24 cellular contexts compared by ENCODE assay signal in the genomic region with DNA sequence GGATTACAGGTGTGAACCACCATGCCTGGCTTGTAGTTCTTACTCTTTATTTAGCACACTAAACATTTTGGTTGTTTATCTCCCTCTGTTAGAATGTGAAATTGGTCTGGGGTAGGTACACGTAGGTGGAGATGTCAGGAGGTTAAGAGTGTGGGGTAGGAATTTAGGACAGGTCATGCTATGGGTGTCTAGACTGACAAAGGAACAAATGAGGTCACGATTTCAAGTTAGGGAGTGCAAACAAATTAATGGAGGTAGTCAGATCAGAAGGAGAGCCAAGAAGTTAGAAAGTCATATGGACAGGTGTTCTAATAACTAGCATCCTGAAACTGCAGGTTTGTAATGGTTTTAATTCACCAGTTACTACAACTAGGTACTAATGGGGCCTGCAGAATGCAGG. TPM values are rescaled to one million over a fixed set of nuclear protein-coding genes. Genes with fewer than 3 reads are reported as not detected.
DNase-seq lines count a peak whose midpoint lies in the region; ATAC-seq and TF ChIP-seq lines count a peak whose summit lies in the region.
"Had no signal": no experiment of that assay in that cellular context is flagged by ENCODE, and none has a peak within 500 bp of the region (broad histone marks: within the 10 kb centered on the region; RNA-seq: fewer than 3 reads in every experiment).

No MANE protein-coding gene starts in this region.

- no peak overlapping the region for H3K4me3 Mint-ChIP-seq in activated CD4-positive, alpha-beta T cell treated with anti-CD3 and anti-CD28 coated beads for 36 hours
- H3K4me3 Mint-ChIP-seq in activated T-helper 1 cell treated with anti-CD3 and anti-CD28 coated beads, Interleukin-12 subunit alpha, Interleukin-12 subunit beta, Interleukin-2, Interleukin-4 antibody, amounts not matched to agents 30 ng/mL and 10 ng/mL and 1 ng/mL, durations not matched to agents 14 hours and 24 hours and 36 hours = no peak overlapping the region
- peak overlapping the region; percentile 21 for H3K4me3 Mint-ChIP-seq in natural killer cell treated with Interleukin-12 subunit alpha and Interleukin-12 subunit beta and Interleukin-15 and Interleukin-18, amount 100 ng/mL, for 72 hours
- H3K4me3 Mint-ChIP-seq in neural progenitor cell = no peak overlapping the region
- H3K4me3 Mint-ChIP-seq: activated CD4-positive, alpha-beta memory T cell treated with anti-CD3 and anti-CD28 coated beads for 36 hours had no signal

- no peak for DNase-seq in activated CD4-positive, alpha-beta T cell treated with anti-CD3 and anti-CD28 coated beads for 36 hours
- DNase-seq in activated CD4-positive, alpha-beta T cell treated with anti-CD3 and anti-CD28 coated beads, Interleukin-2, amount 50 U/mL, for 48 hours = no peak
- DNase-seq in activated T-helper 1 cell treated with anti-CD3 and anti-CD28 coated beads, Interleukin-12 subunit alpha, Interleukin-12 subunit beta, Interleukin-2, Interleukin-4 antibody, amounts not matched to agents 30 ng/mL and 10 ng/mL and 1 ng/mL, durations not matched to agents 14 hours and 24 hours and 36 hours (ENCODE audit: low spot score) = no peak
- no peak for DNase-seq in natural killer cell treated with Interleukin-12 subunit alpha and Interleukin-12 subunit beta and Interleukin-15 and Interleukin-18, amount 100 ng/mL, for 72 hours (ENCODE audit: low spot score)
- no peak for DNase-seq in neural progenitor cell (ENCODE audit: low spot score)
- no peak for DNase-seq in GM20000 (ENCODE audit: low spot score)
- DNase-seq in NCI-H146 treated with DMSO at 0.1 percent for 48 hours (lab: John Stamatoyannopoulos, UW; ENCODE audit: unreplicated experiment) = no peak
- DNase-seq: activated CD4-positive, alpha-beta memory T cell treated with anti-CD3 and anti-CD28 coated beads for 36 hours; activated CD4-positive, CD25-positive, alpha-beta regulatory T cell; activated naive CD4-positive, alpha-beta T cell treated with anti-CD3 and anti-CD28 coated beads, Interleukin-2, amount 50 U/mL, for 16 hours; central memory CD4-positive, alpha-beta T cell; GDM1; islet precursor cell; KBM-7; NCI-H1694; NCI-H2171 treated with DMSO at 0.1 percent for 48 hours; NCI-H524; NK-92 treated with Interleukin-12 subunit alpha and Interleukin-12 subunit beta, amount 100 ng/mL, for 24 hours; SHP77 treated with DMSO at 0.1 percent for 48 hours; stimulated activated CD4-positive, alpha-beta T cell treated with anti-CD3 and anti-CD28 coated beads, Interleukin-15, amount 100 ng/mL, for 24 hours; upper lobe of right lung had no signal

- no peaks in the 10 kb centered on the region for H3K36me3 ChIP-seq in neural progenitor cell

- TF ChIP-seq CTCF in neural progenitor cell (IDR thresholded peaks at IDR 0.05) = no peak
- TF ChIP-seq CTCF in GM20000 (IDR thresholded peaks at IDR 0.05; ENCODE audit: extremely low read depth, missing control alignments) = no peak

- H3K27me3 Mint-ChIP-seq in activated CD4-positive, alpha-beta T cell treated with anti-CD3 and anti-CD28 coated beads for 36 hours = no peaks in the 10 kb centered on the region
- H3K27me3 Mint-ChIP-seq in activated T-helper 1 cell treated with anti-CD3 and anti-CD28 coated beads, Interleukin-12 subunit alpha, Interleukin-12 subunit beta, Interleukin-2, Interleukin-4 antibody, amounts not matched to agents 30 ng/mL and 10 ng/mL and 1 ng/mL, durations not matched to agents 14 hours and 24 hours and 36 hours (ENCODE audit: insufficient read depth) = no peaks in the 10 kb centered on the region
- no peaks in the 10 kb centered on the region for H3K27me3 Mint-ChIP-seq in natural killer cell treated with Interleukin-12 subunit alpha and Interleukin-12 subunit beta and Interleukin-15 and Interleukin-18, amount 100 ng/mL, for 72 hours
- no peaks in the 10 kb centered on the region for H3K27me3 Mint-ChIP-seq in neural progenitor cell (ENCODE audit: insufficient read depth, low read depth)
- H3K27me3 Mint-ChIP-seq: activated CD4-positive, alpha-beta memory T cell treated with anti-CD3 and anti-CD28 coated beads for 36 hours had no signal

- peaks cover 24% of the 10 kb centered on the region for H3K36me3 Mint-ChIP-seq in activated CD4-positive, alpha-beta T cell treated with anti-CD3 and anti-CD28 coated beads for 36 hours (ENCODE audit: low read depth)
- peaks cover 24% of the 10 kb centered on the region for H3K36me3 Mint-ChIP-seq in activated T-helper 1 cell treated with anti-CD3 and anti-CD28 coated beads, Interleukin-12 subunit alpha, Interleukin-12 subunit beta, Interleukin-2, Interleukin-4 antibody, amounts not matched to agents 30 ng/mL and 10 ng/mL and 1 ng/mL, durations not matched to agents 14 hours and 24 hours and 36 hours (ENCODE audit: low read depth)
- peaks cover 15% of the 10 kb centered on the region for H3K36me3 Mint-ChIP-seq in natural killer cell treated with Interleukin-12 subunit alpha and Interleukin-12 subunit beta and Interleukin-15 and Interleukin-18, amount 100 ng/mL, for 72 hours
- peaks cover 20% of the 10 kb centered on the region for H3K36me3 Mint-ChIP-seq in neural progenitor cell

- CTCF ChIA-PET in activated CD4-positive, alpha-beta T cell treated with anti-CD3 and anti-CD28 coated beads for 36 hours (lab: Charles Lee) = interaction anchor here (0.9 kb wide), 1 partner anchor 15 kb away, joined by 4 read pairs; no protein-coding TSS in a partner anchor

- H3K9me3 Mint-ChIP-seq in activated CD4-positive, alpha-beta T cell treated with anti-CD3 and anti-CD28 coated beads for 36 hours (ENCODE audit: low read depth) = no peaks in the 10 kb centered on the region
- H3K9me3 Mint-ChIP-seq in activated T-helper 1 cell treated with anti-CD3 and anti-CD28 coated beads, Interleukin-12 subunit alpha, Interleukin-12 subunit beta, Interleukin-2, Interleukin-4 antibody, amounts not matched to agents 30 ng/mL and 10 ng/mL and 1 ng/mL, durations not matched to agents 14 hours and 24 hours and 36 hours = no peaks in the 10 kb centered on the region
- H3K9me3 Mint-ChIP-seq in natural killer cell treated with Interleukin-12 subunit alpha and Interleukin-12 subunit beta and Interleukin-15 and Interleukin-18, amount 100 ng/mL, for 72 hours = no peaks in the 10 kb centered on the region
- no peaks in the 10 kb centered on the region for H3K9me3 Mint-ChIP-seq in neural progenitor cell
- H3K9me3 Mint-ChIP-seq: activated CD4-positive, alpha-beta memory T cell treated with anti-CD3 and anti-CD28 coated beads for 36 hours had no signal

- H3K4me1 Mint-ChIP-seq in activated CD4-positive, alpha-beta T cell treated with anti-CD3 and anti-CD28 coated beads for 36 hours = peaks cover 33% of the 10 kb centered on the region
- peaks cover 25% of the 10 kb centered on the region for H3K4me1 Mint-ChIP-seq in activated T-helper 1 cell treated with anti-CD3 and anti-CD28 coated beads, Interleukin-12 subunit alpha, Interleukin-12 subunit beta, Interleukin-2, Interleukin-4 antibody, amounts not matched to agents 30 ng/mL and 10 ng/mL and 1 ng/mL, durations not matched to agents 14 hours and 24 hours and 36 hours (ENCODE audit: low read depth)
- H3K4me1 Mint-ChIP-seq in natural killer cell treated with Interleukin-12 subunit alpha and Interleukin-12 subunit beta and Interleukin-15 and Interleukin-18, amount 100 ng/mL, for 72 hours (ENCODE audit: low read depth in 2 of 2) = peaks cover 21 to 24% of the 10 kb centered on the region in 2 donors
- H3K4me1 Mint-ChIP-seq in neural progenitor cell = no peaks in the 10 kb centered on the region

- no peak overlapping the region for H3K4me3 ChIP-seq in neural progenitor cell
- H3K4me3 ChIP-seq: upper lobe of right lung had no signal

- no peak overlapping the region for H3K27ac ChIP-seq in neural progenitor cell
- H3K27ac ChIP-seq: 22Rv1, upper lobe of right lung had no signal

- no peaks in the 10 kb centered on the region for H3K4me1 ChIP-seq in neural progenitor cell

- H3K4me2 ChIP-seq in neural progenitor cell = no peak overlapping the region

- no peaks in the 10 kb centered on the region for H3K27me3 ChIP-seq in neural progenitor cell
- H3K27me3 ChIP-seq: upper lobe of right lung had no signal

- no peak overlapping the region for H3K9ac ChIP-seq in neural progenitor cell

- no peak for ATAC-seq in activated CD4-positive, alpha-beta T cell treated with anti-CD3 and anti-CD28 coated beads for 36 hours
- peak; percentile 18 for ATAC-seq in GM21723 (IDR thresholded peaks at IDR 0.05; ENCODE audit: unreplicated experiment)
- no peak for ATAC-seq in natural killer cell treated with Interleukin-12 subunit alpha and Interleukin-12 subunit beta and Interleukin-15 and Interleukin-18, amount 100 ng/mL, for 72 hours
- ATAC-seq: sciatic nerve, upper lobe of right lung had no signal

- H4K20me1 ChIP-seq in neural progenitor cell (ENCODE audit: low read depth) = peaks cover 16% of the 10 kb centered on the region

- peak overlapping the region; percentile 38 for H3K27ac Mint-ChIP-seq in activated CD4-positive, alpha-beta T cell treated with anti-CD3 and anti-CD28 coated beads for 36 hours
- H3K27ac Mint-ChIP-seq in activated T-helper 1 cell treated with anti-CD3 and anti-CD28 coated beads, Interleukin-12 subunit alpha, Interleukin-12 subunit beta, Interleukin-2, Interleukin-4 antibody, amounts not matched to agents 30 ng/mL and 10 ng/mL and 1 ng/mL, durations not matched to agents 14 hours and 24 hours and 36 hours = peak overlapping the region; percentile 24
- H3K27ac Mint-ChIP-seq in natural killer cell treated with Interleukin-12 subunit alpha and Interleukin-12 subunit beta and Interleukin-15 and Interleukin-18, amount 100 ng/mL, for 72 hours = peak overlapping the region in 1 of 2 donors; percentile 36
- no peak overlapping the region for H3K27ac Mint-ChIP-seq in neural progenitor cell
- H3K27ac Mint-ChIP-seq: activated CD4-positive, alpha-beta memory T cell treated with anti-CD3 and anti-CD28 coated beads for 36 hours had no signal

- no peaks in the 10 kb centered on the region for H3K9me3 ChIP-seq in neural progenitor cell (ENCODE audit: low read depth)
- H3K9me3 ChIP-seq: upper lobe of right lung had no signal

- H2AFZ ChIP-seq in neural progenitor cell (replicated peaks) = no peak overlapping the region

- POLR2A ChIA-PET in activated CD4-positive, alpha-beta T cell treated with anti-CD3 and anti-CD28 coated beads for 36 hours (lab: Charles Lee) = no interaction called here

- H3K79me2 ChIP-seq in neural progenitor cell (ENCODE audit: low read depth) = no peaks in the 10 kb centered on the region

- intact Hi-C loops in activated CD4-positive, alpha-beta T cell treated with anti-CD3 and anti-CD28 coated beads for 36 hours (cut with DNase I, micrococcal nuclease) = loop anchor here in 1 of 2 experiments (2.0 kb wide), 1 partner anchor 18 kb away; no protein-coding TSS in a partner anchor
- intact Hi-C loops in activated T-helper 1 cell treated with anti-CD3 and anti-CD28 coated beads, Interleukin-12 subunit alpha, Interleukin-12 subunit beta, Interleukin-2, Interleukin-4 antibody, amounts not matched to agents 30 ng/mL and 10 ng/mL and 1 ng/mL, durations not matched to agents 14 hours and 24 hours and 36 hours (cut with micrococcal nuclease) = no loop called here

- peaks cover 26% of the 10 kb centered on the region for H3F3A ChIP-seq in neural progenitor cell (ENCODE audit: low read depth)

RNA-seq across cellular contexts. Expression of a gene that starts 19.8 kb away (rescaled TPM):
- total RNA-seq in activated CD4-positive, alpha-beta T cell treated with anti-CD3 and anti-CD28 coated beads for 36 hours = 100 to 1,000 TPM; 204 to 221 TPM
- total RNA-seq in activated T-helper 1 cell treated with anti-CD3 and anti-CD28 coated beads, Interleukin-12 subunit alpha, Interleukin-12 subunit beta, Interleukin-2, Interleukin-4 antibody, amounts not matched to agents 30 ng/mL and 10 ng/mL and 1 ng/mL, durations not matched to agents 14 hours and 24 hours and 36 hours = 289 TPM in 2 replicates
- 100 to 1,000 TPM; 202 to 204 TPM for total RNA-seq in natural killer cell treated with Interleukin-12 subunit alpha and Interleukin-12 subunit beta and Interleukin-15 and Interleukin-18, amount 100 ng/mL, for 72 hours
- 175 and 272 TPM in 2 replicates for total RNA-seq in neural progenitor cell (ENCODE audit: low replicate concordance)
